24 cellular contexts compared by ENCODE assay signal in the genomic region with DNA sequence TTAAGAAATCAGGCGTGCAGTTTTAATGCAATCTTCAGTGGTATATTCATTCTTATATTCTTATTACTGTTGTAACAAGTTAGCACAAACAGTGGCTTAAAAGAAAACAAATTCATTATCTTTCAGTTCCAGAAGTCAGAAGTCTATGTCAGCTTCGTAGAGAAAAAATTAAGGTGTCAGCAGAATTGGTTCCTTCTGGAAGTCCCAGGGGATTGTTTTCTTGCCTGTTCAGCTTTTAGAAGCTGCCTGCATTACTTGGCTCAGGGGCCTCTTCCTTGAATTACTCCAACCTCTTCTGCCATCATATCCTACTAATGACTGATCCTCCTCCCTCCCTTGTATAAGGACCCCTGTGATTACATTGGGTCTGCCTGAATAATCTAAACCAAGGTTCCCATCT.
"Had no signal": no experiment of that assay in that cellular context is flagged by ENCODE, and none has a peak within 500 bp of the region (broad histone marks: within the 10 kb centered on the region; RNA-seq: fewer than 3 reads in every experiment).

No MANE protein-coding gene starts in this region.

- DNase-seq: dermis blood vessel endothelial cell; dorsolateral prefrontal cortex; effector CD4-positive, alpha-beta T cell; effector memory CD4-positive, alpha-beta T cell; foreskin keratinocyte; glutamatergic neuron; head of caudate nucleus; heart right ventricle; hippocampal formation; left cardiac atrium; left lung; left ventricle myocardium superior; lower lobe of right lung; mesenchymal stem cell; mucosa of descending colon; naive B cell; naive thymus-derived CD8-positive, alpha-beta T cell had no signal

- H3K4me1 ChIP-seq: esophagus muscularis mucosa, foreskin keratinocyte, gastroesophageal sphincter, heart right ventricle, left lung, lower lobe of right lung had no signal

- H3K36me3 ChIP-seq: esophagus muscularis mucosa, gastroesophageal sphincter, heart right ventricle, left lung, lower lobe of right lung had no signal

- H3K27me3 ChIP-seq: esophagus muscularis mucosa, foreskin keratinocyte, gastroesophageal sphincter, left lung had no signal

- ATAC-seq: foreskin keratinocyte; gastroesophageal sphincter; heart right ventricle; left cardiac atrium; left lung; left ventricle myocardium superior; lower lobe of right lung; mucosa of descending colon; naive thymus-derived CD8-positive, alpha-beta T cell had no signal

- FAIRE-seq: endothelial cell of umbilical vein, frontal cortex, islet of Langerhans, keratinocyte had no signal

- H3K27ac ChIP-seq: coronary artery, dorsolateral prefrontal cortex, esophagus muscularis mucosa, foreskin keratinocyte, gastroesophageal sphincter, heart right ventricle, left lung, lower lobe of right lung had no signal

- H3K4me3 ChIP-seq: coronary artery, dorsolateral prefrontal cortex, esophagus muscularis mucosa, gastroesophageal sphincter, heart right ventricle, left lung, lower lobe of right lung, mucosa of descending colon had no signal

- H3K9me3 ChIP-seq: left lung, mucosa of descending colon had no signal
